In the genomic region with DNA sequence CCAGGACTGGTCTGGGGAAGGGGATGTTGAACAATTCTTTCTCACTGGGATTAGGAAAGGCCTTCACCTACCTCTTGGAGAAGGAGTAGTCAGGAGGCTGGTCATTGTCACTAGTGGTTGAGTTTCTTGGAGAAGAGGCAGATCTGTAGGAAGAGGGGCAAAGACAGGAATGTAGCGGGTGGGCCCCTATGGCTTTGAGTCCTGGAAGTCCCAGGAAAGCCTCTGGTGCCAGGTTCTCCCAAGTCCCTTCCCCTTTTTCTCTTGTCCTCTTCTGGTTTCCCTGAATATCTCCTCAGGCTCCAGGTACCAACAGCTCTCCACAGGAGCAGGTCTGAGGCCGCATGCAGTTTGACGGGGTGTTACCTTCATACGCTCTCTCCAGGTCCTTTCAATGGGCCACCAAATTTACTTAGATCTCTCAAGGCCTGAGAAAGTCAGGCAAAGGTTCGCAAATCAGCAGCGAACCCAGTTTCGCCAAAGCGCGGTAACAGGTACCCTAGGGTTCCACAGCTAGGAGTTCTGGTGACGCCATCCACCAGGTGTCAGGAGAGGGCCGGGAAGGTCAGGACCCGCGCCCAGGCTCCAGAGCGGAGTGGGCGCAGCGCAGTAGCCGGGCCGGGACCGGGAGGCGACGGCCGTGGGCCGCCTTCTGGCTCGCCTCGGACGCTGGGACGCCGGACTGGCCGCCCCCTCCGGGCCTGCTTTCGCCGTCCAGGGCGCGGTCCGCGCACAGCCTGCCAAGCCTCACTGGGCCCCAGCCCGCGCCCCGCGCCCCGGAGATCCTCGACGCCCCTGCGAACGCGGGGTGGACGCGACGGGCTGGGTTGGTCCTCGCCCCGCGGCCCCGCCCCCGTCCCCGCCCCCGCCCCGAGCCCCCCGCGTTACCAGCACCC, we compare ENCODE assay signal across 8 cellular contexts. TPM values are rescaled to one million over a fixed set of nuclear protein-coding genes. Genes with fewer than 3 reads are reported as not detected.
A peak's percentile ranks its signal among the peaks of the same experiment; 100 is the strongest.
DNase-seq lines count a peak whose midpoint lies in the region; ATAC-seq and TF ChIP-seq lines count a peak whose summit lies in the region.

No MANE protein-coding gene starts in this region.

- H3K9me3 Mint-ChIP-seq in CD4-positive, alpha-beta T cell = no peaks in the 10 kb centered on the region
- no peaks in the 10 kb centered on the region for H3K9me3 Mint-ChIP-seq in activated CD4-positive, alpha-beta T cell treated with anti-CD3 and anti-CD28 coated beads, Interleukin-2, amount 10 ng/mL, durations not matched to agents 7 days and 5 days

- H3K9me2 ChIP-seq in Karpas-422 (replicated peaks; ENCODE audit: insufficient read depth, low read length) = no peaks in the 10 kb centered on the region

- peaks cover 38% of the 10 kb centered on the region for H3K4me1 Mint-ChIP-seq in CD4-positive, alpha-beta T cell (ENCODE audit: low read depth)
- H3K4me1 Mint-ChIP-seq in activated CD4-positive, alpha-beta T cell treated with anti-CD3 and anti-CD28 coated beads, Interleukin-2, amount 10 ng/mL, durations not matched to agents 7 days and 5 days = peaks cover 32% of the 10 kb centered on the region

- H3K36me3 ChIP-seq in Karpas-422 (ENCODE audit: insufficient read depth, low read length) (no peaks in the 10 kb centered on the region), mucosa of descending colon (ENCODE audit: low read depth) (no peaks in the 10 kb centered on the region)
- no peaks in the 10 kb centered on the region for H3K36me3 ChIP-seq in effector memory CD4-positive, alpha-beta T cell (ENCODE audit: control insufficient read depth, insufficient read depth, low read length)

- H3K36me3 Mint-ChIP-seq in CD4-positive, alpha-beta T cell (ENCODE audit: low read depth) = peaks cover 5% of the 10 kb centered on the region
- peaks cover 4% of the 10 kb centered on the region for H3K36me3 Mint-ChIP-seq in activated CD4-positive, alpha-beta T cell treated with anti-CD3 and anti-CD28 coated beads, Interleukin-2, amount 10 ng/mL, durations not matched to agents 7 days and 5 days (ENCODE audit: low read depth)

- intact Hi-C loops in CD4-positive, alpha-beta T cell (cut with DNase I, micrococcal nuclease) = loop anchor here (1.0 to 10.0 kb wide), 6 partner anchors 55 to 263 kb away; partner anchors contain the start of genes LETMD1 (in 1 of the 2) and POU6F1 (in 1 of the 2)
- intact Hi-C loops in mucosa of descending colon (cut with DNase I, micrococcal nuclease) = loop anchor here in 1 of 2 donors (2.0 kb wide), 1 partner anchor 65 kb away; no protein-coding TSS in a partner anchor

- H3K4me3 Mint-ChIP-seq in CD4-positive, alpha-beta T cell = peak overlapping the region; percentile 90
- peak overlapping the region; percentile 68 for H3K4me3 Mint-ChIP-seq in activated CD4-positive, alpha-beta T cell treated with anti-CD3 and anti-CD28 coated beads, Interleukin-2, amount 10 ng/mL, durations not matched to agents 7 days and 5 days

- H3K27me3 Mint-ChIP-seq in CD4-positive, alpha-beta T cell = no peaks in the 10 kb centered on the region
- peaks cover 26% of the 10 kb centered on the region for H3K27me3 Mint-ChIP-seq in activated CD4-positive, alpha-beta T cell treated with anti-CD3 and anti-CD28 coated beads, Interleukin-2, amount 10 ng/mL, durations not matched to agents 7 days and 5 days

- peak; percentile 66 for TF ChIP-seq CTCF in CD4-positive, alpha-beta T cell (IDR thresholded peaks at IDR 0.05)
- TF ChIP-seq CTCF in mucosa of descending colon (IDR thresholded peaks at IDR 0.05) = no peak

- no peaks in the 10 kb centered on the region for H3K27me3 ChIP-seq in CD4-positive, alpha-beta T cell (ENCODE audit: control insufficient read depth, insufficient read depth, low read length)
- H3K27me3 ChIP-seq in Karpas-422 (ENCODE audit: low read length) = no peaks in the 10 kb centered on the region
- H3K27me3 ChIP-seq in effector memory CD4-positive, alpha-beta T cell (replicated peaks; ENCODE audit: control insufficient read depth, insufficient read depth, low read length, poor library complexity, severe bottlenecking) = no peaks in the 10 kb centered on the region

- no peaks in the 10 kb centered on the region for H4K20me1 ChIP-seq in Karpas-422 (ENCODE audit: insufficient read depth, low read depth, low read length)

- no peaks in the 10 kb centered on the region for H3K79me2 ChIP-seq in Karpas-422 (ENCODE audit: low read length)

- no peak overlapping the region for H3K9ac ChIP-seq in Karpas-422 (ENCODE audit: low read length)

- no peaks in the 10 kb centered on the region for H3K9me3 ChIP-seq in CD4-positive, alpha-beta T cell (ENCODE audit: control insufficient read depth, low read length)
- H3K9me3 ChIP-seq in Karpas-422 (ENCODE audit: low read length) = no peaks in the 10 kb centered on the region
- H3K9me3 ChIP-seq in effector memory CD4-positive, alpha-beta T cell (ENCODE audit: control insufficient read depth, low read length) = no peaks in the 10 kb centered on the region
- no peaks in the 10 kb centered on the region for H3K9me3 ChIP-seq in mucosa of descending colon

- DNase-seq in CD4-positive, alpha-beta T cell = peak; percentile 42 to 71 (median 54)
- DNase-seq in Karpas-422 = no peak
- DNase-seq in activated CD4-positive, alpha-beta T cell treated with anti-CD3 and anti-CD28 coated beads, Interleukin-2, amount 10 ng/mL, durations not matched to agents 7 days and 5 days = peak; percentile 64
- peak; percentile 25 to 47 (median 40) for DNase-seq in effector memory CD4-positive, alpha-beta T cell
- peak; percentile 82 to 87 (median 84) for DNase-seq in mucosa of descending colon
- DNase-seq in stimulated activated naive CD4-positive, alpha-beta T cell (lab: John Stamatoyannopoulos, UW) = peak; percentile 14 to 58 (median 52)
- no peak for DNase-seq in T1000 (lab: John Stamatoyannopoulos, UW)

- CTCF ChIA-PET in CD4-positive, alpha-beta T cell (lab: Charles Lee) = interaction anchor here (0.6 to 3.3 kb wide), 10 partner anchors 17 to 102 kb away, joined by 3 to 57 read pairs (median 4); no protein-coding TSS in a partner anchor
- CTCF ChIA-PET in activated CD4-positive, alpha-beta T cell treated with anti-CD3 and anti-CD28 coated beads, Interleukin-2, amount 10 ng/mL, durations not matched to agents 7 days and 5 days (lab: Charles Lee) = interaction anchor here (0.5 to 2.6 kb wide), 10 partner anchors 17 to 1130 kb away, joined by 3 to 20 read pairs (median 3); no protein-coding TSS in a partner anchor

- POLR2A ChIA-PET in CD4-positive, alpha-beta T cell (lab: Charles Lee) = interaction anchor here (0.6 to 2.7 kb wide), 10 partner anchors 11 to 551 kb away, joined by 3 to 48 read pairs (median 4); partner anchors contain the start of genes BIN2, DAZAP2 and POU6F1
- POLR2A ChIA-PET in activated CD4-positive, alpha-beta T cell treated with anti-CD3 and anti-CD28 coated beads, Interleukin-2, amount 10 ng/mL, durations not matched to agents 7 days and 5 days (lab: Charles Lee) = no interaction called here

- peak overlapping the region; percentile 36 for H3K27ac ChIP-seq in CD4-positive, alpha-beta T cell (ENCODE audit: low read depth, low read length)
- H3K27ac ChIP-seq in Karpas-422 (ENCODE audit: low read length) = no peak overlapping the region
- no peak overlapping the region for H3K27ac ChIP-seq in effector memory CD4-positive, alpha-beta T cell (ENCODE audit: insufficient read depth, low read length, poor library complexity, severe bottlenecking)

- H3K4me3 ChIP-seq in Karpas-422 (ENCODE audit: low read length) = peak overlapping the region; percentile 64; the same call in 1 of the 2 replicates
- H3K4me3 ChIP-seq in effector memory CD4-positive, alpha-beta T cell (ENCODE audit: insufficient read depth, low read depth, low read length, poor library complexity, severe bottlenecking) = peak overlapping the region; percentile 91
- peak overlapping the region; percentile 43 for H3K4me3 ChIP-seq in mucosa of descending colon

- no peak overlapping the region for H2AFZ ChIP-seq in Karpas-422 (ENCODE audit: low read length)

- peak overlapping the region; percentile 74 for H3K4me2 ChIP-seq in Karpas-422 (ENCODE audit: low read depth, low read length, poor library complexity, severe bottlenecking)

- peaks cover 12% of the 10 kb centered on the region for H3K4me1 ChIP-seq in Karpas-422 (ENCODE audit: low read length)
- peaks cover 9% of the 10 kb centered on the region for H3K4me1 ChIP-seq in effector memory CD4-positive, alpha-beta T cell (ENCODE audit: control insufficient read depth, insufficient read depth, low read length, poor library complexity, severe bottlenecking)
- H3K4me1 ChIP-seq in mucosa of descending colon (ENCODE audit: low read depth) = peaks cover 23% of the 10 kb centered on the region

- ATAC-seq in CD4-positive, alpha-beta T cell (ENCODE audit: poor library complexity) = peak; percentile 75
- ATAC-seq in GM21447 (IDR thresholded peaks at IDR 0.05; ENCODE audit: unreplicated experiment) (peak; percentile 45), mucosa of descending colon (peak; percentile 77)

- peak overlapping the region; percentile 71 for H3K27ac Mint-ChIP-seq in CD4-positive, alpha-beta T cell
- H3K27ac Mint-ChIP-seq in activated CD4-positive, alpha-beta T cell treated with anti-CD3 and anti-CD28 coated beads, Interleukin-2, amount 10 ng/mL, durations not matched to agents 7 days and 5 days = peak overlapping the region; percentile 77

RNA-seq across cellular contexts. Expression of gene SMAGP, which starts 0.8 kb away (rescaled TPM):
- total RNA-seq in CD4-positive, alpha-beta T cell = 1 to 10 TPM; 2.5 to 3.0 TPM
- total RNA-seq in Karpas-422 (2014; rRNA removed; shearing (Covaris generic); ENCODE audit: low replicate concordance) = 2.3 and 2.5 TPM in 2 replicates
- total RNA-seq in activated CD4-positive, alpha-beta T cell treated with anti-CD3 and anti-CD28 coated beads, Interleukin-2, amount 10 ng/mL, durations not matched to agents 7 days and 5 days = 1 to 10 TPM; 1.6 to 1.7 TPM
- 10 to 100 TPM; 35.0 to 88.6 (median 85.6) TPM for total RNA-seq in mucosa of descending colon

RNA-seq across cellular contexts. Expression of gene DAZAP2, which starts 30.8 kb away (rescaled TPM):
- 100 to 1,000 TPM; 292 to 310 TPM for total RNA-seq in CD4-positive, alpha-beta T cell
- total RNA-seq in Karpas-422 (2014; rRNA removed; shearing (Covaris generic); ENCODE audit: low replicate concordance) = 189 and 362 TPM in 2 replicates
- total RNA-seq in activated CD4-positive, alpha-beta T cell treated with anti-CD3 and anti-CD28 coated beads, Interleukin-2, amount 10 ng/mL, durations not matched to agents 7 days and 5 days = 100 to 1,000 TPM; 219 to 260 TPM
- total RNA-seq in mucosa of descending colon = 100 to 1,000 TPM; 211 to 334 (median 329) TPM

RNA-seq across cellular contexts. Expression of gene POU6F1, which starts 51.6 kb away (rescaled TPM):
- 10 to 100 TPM; 31.7 to 36.8 TPM for total RNA-seq in CD4-positive, alpha-beta T cell
- total RNA-seq in Karpas-422 (2014; rRNA removed; shearing (Covaris generic); ENCODE audit: low replicate concordance) = 1.6 and 3.2 TPM in 2 replicates
- total RNA-seq in activated CD4-positive, alpha-beta T cell treated with anti-CD3 and anti-CD28 coated beads, Interleukin-2, amount 10 ng/mL, durations not matched to agents 7 days and 5 days = 1 to 10 TPM; 4.7 to 6.3 TPM
- total RNA-seq in mucosa of descending colon = 10 to 100 TPM in 1 of 3 donors, 1 to 10 TPM in 2; 3.9 to 21.4 (median 5.1) TPM

RNA-seq across cellular contexts. Expression of gene BIN2, which starts 54.6 kb away (rescaled TPM):
- total RNA-seq in CD4-positive, alpha-beta T cell = 100 to 1,000 TPM; 127 to 138 TPM
- 5.5 and 10.0 TPM in 2 replicates for total RNA-seq in Karpas-422 (2014; rRNA removed; shearing (Covaris generic); ENCODE audit: low replicate concordance)
- 100 to 1,000 TPM; 200 to 226 TPM for total RNA-seq in activated CD4-positive, alpha-beta T cell treated with anti-CD3 and anti-CD28 coated beads, Interleukin-2, amount 10 ng/mL, durations not matched to agents 7 days and 5 days
- total RNA-seq in mucosa of descending colon = 1 to 10 TPM; 5.6 to 9.8 (median 7.3) TPM

Comparison
In these comparisons a context has a peak if more than half of its experiments do, and no peak if none do; other contexts are left out.
1. DNase-seq: peak in CD4-positive, alpha-beta T cell (10 of 10), activated CD4-positive, alpha-beta T cell treated with anti-CD3 and anti-CD28 coated beads, Interleukin-2, amount 10 ng/mL, durations not matched to agents 7 days and 5 days (single experiment), effector memory CD4-positive, alpha-beta T cell (3 of 3), mucosa of descending colon (3 of 3) and stimulated activated naive CD4-positive, alpha-beta T cell (6 of 6); none in Karpas-422 (single experiment) and T1000 (single experiment).
2. RNA of gene SMAGP, which starts 0.8 kb away (total RNA-seq): 35.0 to 88.6 TPM in mucosa of descending colon; 2.5 to 3.0 TPM in CD4-positive, alpha-beta T cell, 2.3 to 2.5 TPM in Karpas-422 and 1.6 to 1.7 TPM in activated CD4-positive, alpha-beta T cell treated with anti-CD3 and anti-CD28 coated beads, Interleukin-2, amount 10 ng/mL, durations not matched to agents 7 days and 5 days; every median in the first group is over 4 times any median in the second.
3. Peak in every context shown above with its lines, with median percentiles within 50 percentile points of each other: ATAC-seq and H3K4me3 ChIP-seq.